8 cellular contexts compared by ENCODE assay signal in the genomic region with DNA sequence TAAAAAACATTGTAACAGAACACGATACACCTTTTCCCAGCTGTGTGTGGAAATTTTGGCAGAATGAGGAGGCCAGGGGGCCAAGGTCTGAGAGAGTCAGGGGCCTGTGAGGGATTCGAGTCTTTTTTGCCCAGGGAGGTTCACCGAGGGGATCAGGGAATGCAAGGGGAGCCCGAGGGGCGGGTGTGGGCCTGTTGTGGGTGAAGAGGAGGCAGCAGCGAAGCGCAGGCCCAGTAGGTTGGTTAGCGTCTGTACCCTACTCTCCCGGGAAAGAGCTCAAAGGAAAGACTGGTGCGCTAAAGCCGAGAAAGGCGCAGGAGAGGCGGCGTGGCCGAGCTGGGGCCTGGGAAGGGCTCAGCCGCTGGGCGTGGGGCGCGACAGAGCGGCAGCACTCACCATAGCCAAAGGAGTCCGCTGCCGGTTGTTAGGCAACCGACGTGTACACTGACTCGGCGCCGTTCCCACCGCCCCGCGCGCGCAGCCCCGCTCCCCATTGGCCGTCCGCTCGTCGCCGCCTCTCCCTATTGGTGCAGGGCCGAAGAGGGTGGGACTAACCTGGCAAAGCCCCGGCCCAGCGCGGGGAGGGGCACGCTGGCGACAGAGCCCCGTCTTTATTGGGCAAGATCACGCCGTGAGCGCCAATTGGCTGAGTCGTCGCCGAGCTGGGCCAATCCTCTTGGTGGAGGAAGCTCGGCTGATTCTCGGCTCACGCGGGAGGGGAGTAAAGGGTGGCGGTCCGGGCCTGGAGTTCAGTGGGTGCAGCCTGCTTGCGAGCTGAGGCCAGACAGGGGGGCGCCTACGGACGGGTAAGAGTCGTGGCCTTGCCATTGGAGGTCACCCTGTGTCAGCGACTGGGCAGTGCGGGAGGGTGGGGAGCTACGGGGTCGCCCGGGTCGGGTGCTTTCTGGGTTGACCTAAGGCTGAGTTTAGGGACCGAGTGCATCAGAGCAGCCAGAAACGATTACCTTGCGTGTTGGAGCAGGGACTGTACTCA. TPM values are rescaled to one million over a fixed set of nuclear protein-coding genes. Genes with fewer than 3 reads are reported as not detected.
DNase-seq lines count a peak whose midpoint lies in the region; ATAC-seq and TF ChIP-seq lines count a peak whose summit lies in the region.

A gene (minus strand): TSS at position 446 of the 994 bp plus-strand sequence. CDS start 47 bp downstream, at position 399.
A gene (plus strand): TSS at position 752 of the 994 bp plus-strand sequence. CDS start 15,262 bp downstream, outside the sequence.

- no peaks in the 10 kb centered on the region for H4K20me1 ChIP-seq in mammary epithelial cell (ENCODE audit: insufficient read depth, low read length)

- BruUV-seq in A673 (replicated peaks; lab: Mats Ljungman, UMichigan): TSS peak; percentile 50
- BruUV-seq in mammary epithelial cell (replicated peaks; lab: Mats Ljungman, UMichigan): no TSS peak

- dilution Hi-C loops in mammary epithelial cell (cut with HindIII; ENCODE audit: low sequenced_read_pairs): no loop called here

- CTCF ChIA-PET in A673 (lab: Charles Lee) (interaction anchor here (0.6 kb wide), 1 partner anchor 82 kb away, joined by 3 read pairs; no protein-coding TSS in a partner anchor), mammary epithelial cell (lab: Charles Lee; ENCODE audit: low non-redundant PET) (interaction anchor here (0.7 kb wide), 1 partner anchor 142 kb away, joined by 3 read pairs; no protein-coding TSS in a partner anchor)

- TF ChIP-seq CTCF in A673 (conservative IDR thresholded peaks at IDR 0.05; ENCODE audit: low read depth, low read length): no peak
- TF ChIP-seq CTCF in VCaP (conservative IDR thresholded peaks at IDR 0.05): no peak
- TF ChIP-seq CTCF in mammary epithelial cell (conservative IDR thresholded peaks at IDR 0.05 in 1 of 2, IDR thresholded peaks at IDR 0.05 in 1 of 2; ENCODE audit: extremely low read depth in 1 of 2, insufficient read depth in 1 of 2, low read depth in 1 of 2, low read length in 2 of 2): no peak

- in situ Hi-C loops in mammary epithelial cell (cut with MboI; ENCODE audit: low sequenced_read_pairs in 2 of 2): no loop called here

- peak within 1 kb of the TSS; percentile 77 for H2AFZ ChIP-seq in mammary epithelial cell (ENCODE audit: low read depth, low read length)

- peak within 1 kb of the TSS; percentile 66 for H3K4me3 ChIP-seq in A673 (ENCODE audit: low read depth, low read length, poor library complexity, severe bottlenecking)
- H3K4me3 ChIP-seq in mammary epithelial cell (replicated peaks in 1 of 3; ENCODE audit: insufficient read depth in 1 of 3, low read depth in 2 of 3, low read length in 3 of 3): peak within 1 kb of the TSS; percentile 57 to 72 (median 66)
- H3K4me3 ChIP-seq in iPS-20b (ENCODE audit: low read length): peak within 1 kb of the TSS; percentile 90
- peak within 1 kb of the TSS; percentile 61 to 71 (median 61) for H3K4me3 ChIP-seq in skin epidermis

- H3K27ac ChIP-seq in A673 (ENCODE audit: low read depth, low read length, poor library complexity, severe bottlenecking) (peak within 1 kb of the TSS; percentile 81), VCaP (peak within 1 kb of the TSS; percentile 59; the same call in 1 of the 2 replicates), mammary epithelial cell (ENCODE audit: insufficient read depth, low read depth, low read length) (peak within 1 kb of the TSS; percentile 86), iPS-20b (ENCODE audit: low read length) (peak within 1 kb of the TSS; percentile 28), skin epidermis (peak within 1 kb of the TSS in 20 of 21 experiments; percentile 19 to 86 (median 72))

- H3K9ac ChIP-seq in mammary epithelial cell (ENCODE audit: insufficient read depth, low read length) (peak within 1 kb of the TSS; percentile 92), iPS-20b (ENCODE audit: low read depth, low read length) (peak within 1 kb of the TSS; percentile 85)

- intact Hi-C loops in A673 (cut with micrococcal nuclease; ENCODE audit: unreplicated experiment): no loop called here
- intact Hi-C loops in mammary epithelial cell (cut with micrococcal nuclease): no loop called here

- H3K9me3 ChIP-seq in A673 (ENCODE audit: low read depth, low read length, poor library complexity, severe bottlenecking) (no peaks in the 10 kb centered on the region), mammary epithelial cell (replicated peaks; ENCODE audit: insufficient read depth, low read length) (no peaks in the 10 kb centered on the region), iPS-20b (ENCODE audit: insufficient read depth, low read depth, low read length) (no peaks in the 10 kb centered on the region)

- peak; percentile 99 for ATAC-seq in GM18868 (IDR thresholded peaks at IDR 0.05; ENCODE audit: unreplicated experiment)
- ATAC-seq in HG03108 (IDR thresholded peaks at IDR 0.05; ENCODE audit: unreplicated experiment): peak; percentile 98

- peaks cover 11% of the 10 kb centered on the region for H3K36me3 ChIP-seq in A673 (ENCODE audit: insufficient read depth, low read length, poor library complexity, severe bottlenecking)
- H3K36me3 ChIP-seq in mammary epithelial cell (ENCODE audit: insufficient read depth, low read length): peaks cover 3% of the 10 kb centered on the region
- H3K36me3 ChIP-seq in iPS-20b (ENCODE audit: insufficient read depth, low read depth, low read length): peaks cover 22% of the 10 kb centered on the region; the same call in 1 of the 2 replicates

- no peaks in the 10 kb centered on the region for H3K27me3 ChIP-seq in A673 (replicated peaks; ENCODE audit: insufficient read depth, low read depth, low read length, poor library complexity)
- no peaks in the 10 kb centered on the region for H3K27me3 ChIP-seq in mammary epithelial cell (ENCODE audit: insufficient read depth, low read length)
- H3K27me3 ChIP-seq in iPS-20b (ENCODE audit: insufficient read depth, low read length): no peaks in the 10 kb centered on the region

- H3K4me1 ChIP-seq in A673 (ENCODE audit: insufficient read depth, low read length, poor library complexity, severe bottlenecking) (peaks cover 5% of the 10 kb centered on the region), mammary epithelial cell (ENCODE audit: insufficient read depth, low read length) (no peaks in the 10 kb centered on the region), iPS-20b (ENCODE audit: insufficient read depth, low read length) (peaks cover 4% of the 10 kb centered on the region; the same call in 1 of the 2 replicates)

- peaks cover 50% of the 10 kb centered on the region for H3K79me2 ChIP-seq in mammary epithelial cell (ENCODE audit: insufficient read depth, low read length)

- H3K4me2 ChIP-seq in mammary epithelial cell (ENCODE audit: insufficient read depth, low read depth, low read length): peak within 1 kb of the TSS; percentile 80

- DNase-seq in A673 (ENCODE audit: low spot score) (peak; percentile 95), NCI-H2196 (lab: John Stamatoyannopoulos, UW; ENCODE audit: unreplicated experiment) (peak; percentile 90), mammary epithelial cell (peak; percentile 94)

- WGBS in mammary epithelial cell (ENCODE audit: low coverage, missing lambda C conversion rate): 32% methylated on average over 4 of the region's 71 CpGs

- POLR2A ChIA-PET in A673 (lab: Charles Lee; ENCODE audit: low non-redundant PET): no interaction called here

RNA-seq across cellular contexts. Expression of the first gene that starts in this region (rescaled TPM):
- total RNA-seq in A673 (2021) (33.3 and 36.1 TPM in 2 replicates), mammary epithelial cell (10 to 100 TPM; 35.7 to 40.6 TPM)
- 36.0 TPM for polyA plus RNA-seq in mammary epithelial cell
- 10.5 TPM for polyA minus RNA-seq in mammary epithelial cell

RNA-seq across cellular contexts. Expression of the second gene that starts in this region (rescaled TPM):
- total RNA-seq in A673 (2021): 44.4 and 52.0 TPM in 2 replicates
- total RNA-seq in mammary epithelial cell: 10 to 100 TPM; 30.3 to 45.8 TPM
- 87.3 TPM for polyA plus RNA-seq in mammary epithelial cell
- polyA minus RNA-seq in mammary epithelial cell: 50.6 TPM

Comparison
In these comparisons a context has a peak if more than half of its experiments do, and no peak if none do; other contexts are left out.
1. Peak in every context shown above with its lines: DNase-seq, ATAC-seq, H3K4me3 ChIP-seq and H3K27ac ChIP-seq.
2. H3K27ac ChIP-seq: peak in every context shown above with its lines; median percentile 86 in mammary epithelial cell; 81 in A673; 72 in skin epidermis; 59 in VCaP; 28 in iPS-20b.